In genomic region chr1:188889166-188889565, GRCh38 we compare ENCODE assay signal across 34 cellular contexts.
A peak's percentile ranks its signal among the peaks of the same experiment; 100 is the strongest.
DNase-seq lines count a peak whose midpoint lies in the region; ATAC-seq and TF ChIP-seq lines count a peak whose summit lies in the region.
"Had no signal": no experiment of that assay in that cellular context is flagged by ENCODE, and none has a peak within 500 bp of the region (broad histone marks: within the 10 kb centered on the region; RNA-seq: fewer than 3 reads in every experiment).

No MANE protein-coding gene starts in this region.

- H3K36me3 ChIP-seq in PC-3 (ENCODE audit: low read depth, low read length) = no peaks in the 10 kb centered on the region
- H3K36me3 ChIP-seq: BE2C; BLaER1; BLaER1 treated with 17β-estradiol and CSF1 and Interleukin-3, amounts not matched to agents 10 nM and 100 nM had no signal

- no peak overlapping the region for H3K4me2 ChIP-seq in PC-3 (ENCODE audit: low read length)
- H3K4me2 ChIP-seq: A549; BLaER1; BLaER1 treated with 17β-estradiol and CSF1 and Interleukin-3, amounts not matched to agents 10 nM and 100 nM had no signal

- no peaks in the 10 kb centered on the region for H3K79me2 ChIP-seq in PC-3 (ENCODE audit: low read length)

- CTCF ChIA-PET in PC-3 (lab: Charles Lee) = no interaction called here

- H3K27me3 Mint-ChIP-seq in osteocyte (ENCODE audit: unreplicated experiment) = peaks cover 3% of the 10 kb centered on the region
- H3K27me3 Mint-ChIP-seq: B cell; CD4-positive, alpha-beta memory T cell; CD4-positive, alpha-beta T cell; CD4-positive, CD25-positive, alpha-beta regulatory T cell; CD8-positive, alpha-beta memory T cell had no signal

- H3K4me3 Mint-ChIP-seq in osteocyte (ENCODE audit: unreplicated experiment) = no peak overlapping the region
- H3K4me3 Mint-ChIP-seq: B cell; CD14-positive monocyte; CD4-positive, alpha-beta memory T cell; CD4-positive, alpha-beta T cell; CD4-positive, CD25-positive, alpha-beta regulatory T cell; CD8-positive, alpha-beta memory T cell; CD8-positive, alpha-beta T cell had no signal

- H3K4me1 ChIP-seq in PC-3 (ENCODE audit: insufficient read depth, low read length) = peaks cover 5% of the 10 kb centered on the region
- H3K4me1 ChIP-seq: A549; BE2C; BLaER1; BLaER1 treated with 17β-estradiol and CSF1 and Interleukin-3, amounts not matched to agents 10 nM and 100 nM; Caco-2 had no signal

- ATAC-seq in PC-3 (no peak), HG03196 (IDR thresholded peaks at IDR 0.05; ENCODE audit: unreplicated experiment) (no peak)
- ATAC-seq: CD8-positive, alpha-beta T cell had no signal

- no peak overlapping the region for H3K9ac ChIP-seq in PC-3 (ENCODE audit: low read length)
- H3K9ac ChIP-seq: BLaER1; BLaER1 treated with 17β-estradiol and CSF1 and Interleukin-3, amounts not matched to agents 10 nM and 100 nM had no signal

- BruUV-seq in PC-3 (replicated peaks; lab: Mats Ljungman, UMichigan) = no TSS peak

- H4K20me1 ChIP-seq in PC-3 (ENCODE audit: low read length) = no peaks in the 10 kb centered on the region
- H4K20me1 ChIP-seq: BLaER1; BLaER1 treated with 17β-estradiol and CSF1 and Interleukin-3, amounts not matched to agents 10 nM and 100 nM had no signal

- no peaks in the 10 kb centered on the region for H3K9me3 ChIP-seq in PC-3 (ENCODE audit: low read length)
- H3K9me3 ChIP-seq: A549; BE2C; BLaER1; BLaER1 treated with 17β-estradiol and CSF1 and Interleukin-3, amounts not matched to agents 10 nM and 100 nM; Caco-2 had no signal

- no peaks in the 10 kb centered on the region for H3K4me1 Mint-ChIP-seq in osteocyte (ENCODE audit: unreplicated experiment)
- H3K4me1 Mint-ChIP-seq: B cell; CD14-positive monocyte; CD4-positive, alpha-beta memory T cell; CD8-positive, alpha-beta memory T cell had no signal

- H3K4me3 ChIP-seq in PC-3 (ENCODE audit: low read length) = no peak overlapping the region
- H3K4me3 ChIP-seq: A549; BLaER1; BLaER1 treated with 17β-estradiol and CSF1 and Interleukin-3, amounts not matched to agents 10 nM and 100 nM had no signal

- H3K9me3 Mint-ChIP-seq in osteocyte (ENCODE audit: unreplicated experiment) = no peaks in the 10 kb centered on the region

- H3K27me3 ChIP-seq in PC-3 (ENCODE audit: low read length) = no peaks in the 10 kb centered on the region
- H3K27me3 ChIP-seq: BE2C; BLaER1; BLaER1 treated with 17β-estradiol and CSF1 and Interleukin-3, amounts not matched to agents 10 nM and 100 nM had no signal

- intact Hi-C loops in PC-3 (cut with micrococcal nuclease) = no loop called here

- POLR2A ChIA-PET in PC-3 (lab: Charles Lee; ENCODE audit: unreplicated experiment) = interaction anchor here (0.6 kb wide), 1 partner anchor 1590 kb away, joined by 43 read pairs; no protein-coding TSS in a partner anchor

- no peak overlapping the region for H2AFZ ChIP-seq in PC-3 (ENCODE audit: low read length)

- peak overlapping the region; percentile 23; the same call in 1 of the 2 replicates for H3K27ac ChIP-seq in PC-3 (ENCODE audit: low read length)
- H3K27ac ChIP-seq: 22Rv1; A549; BLaER1; BLaER1 treated with 17β-estradiol and CSF1 and Interleukin-3, amounts not matched to agents 10 nM and 100 nM; C4-2B had no signal

- H3K27ac Mint-ChIP-seq in osteocyte (ENCODE audit: unreplicated experiment) = no peak overlapping the region
- H3K27ac Mint-ChIP-seq: B cell; CD4-positive, alpha-beta memory T cell; CD4-positive, alpha-beta T cell; CD4-positive, CD25-positive, alpha-beta regulatory T cell; CD8-positive, alpha-beta memory T cell; CD8-positive, alpha-beta T cell had no signal

- peak; percentile 97 for DNase-seq in NCI-H460 (ENCODE audit: extremely low read depth, low read depth)
- DNase-seq in PC-3 = no peak
- peak; percentile 61 for DNase-seq in amniotic epithelial cell (ENCODE audit: low read depth)
- DNase-seq in iris pigment epithelial cell (ENCODE audit: low read depth) = peak; percentile 5
- DNase-seq in HK-2 (ENCODE audit: unreplicated experiment) = no peak
- no peak for DNase-seq in osteocyte (ENCODE audit: extremely low spot score, unreplicated experiment)
- no peak for DNase-seq in amygdala (lab: John Stamatoyannopoulos, UW)
- DNase-seq: 8988T; ACHN; AML-193; BE2C; C1 segment of cervical spinal cord; Caco-2; Calu3; CD4-positive, alpha-beta memory T cell; CD4-positive, alpha-beta T cell; CD4-positive, CD25-positive, alpha-beta regulatory T cell; CD8-positive, alpha-beta memory T cell; CD8-positive, alpha-beta T cell; COR-L47; DMS 273 treated with DMSO at 0.1 percent for 48 hours; DMS153; DMS53; DMS79; DMS79 treated with DMSO at 0.1 percent for 48 hours; DND-41 had no signal

- TF ChIP-seq CTCF in PC-3 (conservative IDR thresholded peaks at IDR 0.05; ENCODE audit: low read depth, low read length) = no peak
- TF ChIP-seq CTCF in osteocyte (IDR thresholded peaks at IDR 0.05) = no peak

- no peaks in the 10 kb centered on the region for H3K9me2 ChIP-seq in PC-3 (replicated peaks; ENCODE audit: low read length)

- H3F3A ChIP-seq in PC-3 (ENCODE audit: low read length, unreplicated experiment) = no peaks in the 10 kb centered on the region

- no peaks in the 10 kb centered on the region for H3K36me3 Mint-ChIP-seq in osteocyte (ENCODE audit: unreplicated experiment)
- H3K36me3 Mint-ChIP-seq: CD14-positive monocyte; CD4-positive, alpha-beta memory T cell; CD4-positive, CD25-positive, alpha-beta regulatory T cell; CD8-positive, alpha-beta memory T cell; CD8-positive, alpha-beta T cell had no signal

Comparison
In these comparisons a context has a peak if more than half of its experiments do, and no peak if none do; other contexts are left out.
1. DNase-seq: peak in NCI-H460 (single experiment), amniotic epithelial cell (single experiment) and iris pigment epithelial cell (single experiment); none in PC-3 (single experiment), HK-2 (single experiment), osteocyte (single experiment) and amygdala (0 of 56).